In the genomic region with DNA sequence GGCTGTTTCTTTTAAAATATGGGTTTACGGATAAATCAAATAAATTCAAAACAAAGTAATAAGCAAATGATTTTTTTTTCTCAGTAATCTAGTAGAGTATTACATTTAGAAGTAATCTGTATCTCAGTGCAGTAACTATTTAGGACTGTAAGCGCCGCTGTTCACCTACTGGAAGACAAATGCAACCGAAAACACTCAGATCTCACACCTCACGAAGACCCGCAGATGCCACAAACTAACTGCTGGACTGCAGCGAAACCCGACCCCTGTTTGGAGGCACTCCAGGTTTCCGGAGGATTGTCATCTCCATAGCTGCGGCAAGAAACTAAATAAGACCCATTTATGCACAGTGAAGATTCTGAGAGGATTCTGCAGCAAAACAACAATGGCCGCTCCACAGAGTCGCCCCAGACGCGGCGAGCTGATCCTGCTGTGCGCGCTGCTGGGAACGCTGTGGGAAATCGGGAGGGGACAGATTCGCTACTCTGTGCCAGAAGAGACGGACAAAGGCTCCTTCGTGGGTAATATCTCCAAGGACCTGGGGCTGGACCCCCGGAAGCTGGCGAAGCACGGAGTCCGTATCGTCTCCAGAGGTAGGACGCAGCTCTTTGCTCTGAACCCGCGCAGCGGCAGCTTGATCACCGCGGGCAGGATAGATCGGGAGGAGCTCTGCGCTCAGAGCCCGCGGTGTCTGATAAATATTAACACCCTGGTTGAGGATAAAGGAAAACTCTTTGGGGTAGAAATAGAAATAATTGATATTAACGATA, we compare ENCODE assay signal across 12 cellular contexts. TPM values are rescaled to one million over a fixed set of nuclear protein-coding genes. Genes with fewer than 3 reads are reported as not detected.
DNase-seq lines count a peak whose midpoint lies in the region; ATAC-seq, FAIRE-seq and TF ChIP-seq lines count a peak whose summit lies in the region.
"Had no signal": no experiment of that assay in that cellular context is flagged by ENCODE, and none has a peak within 500 bp of the region (broad histone marks: within the 10 kb centered on the region; RNA-seq: fewer than 3 reads in every experiment).

TSS of gene PCDHGA8 (plus strand) at position 205 of the 770 bp plus-strand sequence. CDS start at position 386, 181 bp downstream.

- H3K4me2 ChIP-seq in HepG2 (ENCODE audit: low read depth, low read length) (no peak within 1 kb of the TSS), PC-9 (no peak within 1 kb of the TSS)

- peaks cover 47% of the 10 kb centered on the region for H3K9me3 ChIP-seq in HepG2 (ENCODE audit: low read length)
- peaks cover 0 to 20% (median 5%) of the 10 kb centered on the region in 4 donors for H3K9me3 ChIP-seq in right lobe of liver
- no peaks in the 10 kb centered on the region for H3K9me3 ChIP-seq in PC-9 (ENCODE audit: insufficient read depth, low read depth)
- peaks cover 36% of the 10 kb centered on the region for H3K9me3 ChIP-seq in upper lobe of right lung

- CTCF ChIA-PET in HepG2 (lab: Yijun Ruan, JAX; ENCODE audit: low intra/inter-chr PET ratio, low total read pairs) = no interaction called here
- CTCF ChIA-PET in PC-9 (lab: Charles Lee) = no interaction called here

- H2AFZ ChIP-seq in HepG2 (ENCODE audit: low read length) = no peak within 1 kb of the TSS
- H2AFZ ChIP-seq in PC-9 = no peak within 1 kb of the TSS

- TF ChIP-seq CTCF in HepG2 (CRISPR knock-in tag; IDR thresholded peaks at IDR 0.05) (peak; percentile 17; the same call in 1 of the 2 replicates), right lobe of liver (IDR thresholded peaks at IDR 0.05) (no peak), PC-9 (conservative IDR thresholded peaks at IDR 0.05) (peak; percentile 46; the same call in 1 of the 2 replicates), fibroblast of villous mesenchyme (IDR thresholded peaks at IDR 0.05; ENCODE audit: insufficient read depth, low read depth, low read length) (peak; percentile 18), upper lobe of right lung (IDR thresholded peaks at IDR 0.05) (peak; percentile 12)

- FAIRE-seq in HepG2 (lab: Jason Lieb, UNC) = no peak
- no peak for FAIRE-seq in urothelium cell line (lab: Jason Lieb, UNC)

- peaks cover 5% of the 10 kb centered on the region; the same call in 1 of the 2 replicates for H3K4me1 ChIP-seq in HepG2 (ENCODE audit: insufficient read depth, low read length)
- H3K4me1 ChIP-seq in right lobe of liver = no peaks in the 10 kb centered on the region
- H3K4me1 ChIP-seq in PC-9 (replicated peaks; ENCODE audit: insufficient read depth) = no peaks in the 10 kb centered on the region
- no peaks in the 10 kb centered on the region for H3K4me1 ChIP-seq in upper lobe of right lung
- H3K4me1 ChIP-seq: ascending aorta had no signal

- DNase-seq in HepG2 (ENCODE audit: low spot score) (no peak), right lobe of liver (no peak), PC-9 (no peak), fibroblast of villous mesenchyme (ENCODE audit: low read depth) (peak; percentile 9), upper lobe of right lung (no peak), urothelium cell line (ENCODE audit: low spot score) (no peak), SKM-1 (lab: John Stamatoyannopoulos, UW; ENCODE audit: unreplicated experiment) (no peak)
- DNase-seq: activated T-cell treated with anti-CD3 and anti-CD28 coated beads, Interleukin-2, amount 50 U/mL, for 1 hour; CD4-positive, alpha-beta T cell; KG1 had no signal

- intact Hi-C loops in HepG2 (cut with micrococcal nuclease; ENCODE audit: unreplicated experiment) = no loop called here
- intact Hi-C loops in right lobe of liver (cut with DNase I) = no loop called here
- intact Hi-C loops in PC-9 (cut with micrococcal nuclease; ENCODE audit: unreplicated experiment) = no loop called here
- intact Hi-C loops in upper lobe of right lung (cut with DNase I) = no loop called here

- H3K79me2 ChIP-seq in HepG2 (ENCODE audit: insufficient read depth, low read length) (no peaks in the 10 kb centered on the region), PC-9 (ENCODE audit: low read depth) (no peaks in the 10 kb centered on the region)

- no peaks in the 10 kb centered on the region for H3K27me3 ChIP-seq in HepG2 (ENCODE audit: control insufficient read depth in 1 of 2, insufficient read depth in 2 of 2, low read length in 2 of 2)
- H3K27me3 ChIP-seq in right lobe of liver = no peaks in the 10 kb centered on the region
- H3K27me3 ChIP-seq in PC-9 (ENCODE audit: insufficient read depth, low read depth) = peaks cover 12% of the 10 kb centered on the region; the same call in 1 of the 2 replicates
- peaks cover 16% of the 10 kb centered on the region for H3K27me3 ChIP-seq in upper lobe of right lung
- H3K27me3 ChIP-seq: ascending aorta had no signal

- TF ChIP-seq POLR2A in HepG2 (IDR thresholded peaks at IDR 0.05; ENCODE audit: insufficient read depth in 1 of 2, low read depth in 2 of 2, low read length in 2 of 2) = no peak
- TF ChIP-seq POLR2A in right lobe of liver (IDR thresholded peaks at IDR 0.05) = no peak

- H3F3A ChIP-seq in PC-9 (ENCODE audit: insufficient read depth, low read depth) = no peaks in the 10 kb centered on the region

- POLR2A ChIA-PET in HepG2 (lab: Yijun Ruan, JAX) = no interaction called here
- POLR2A ChIA-PET in PC-9 (lab: Charles Lee; ENCODE audit: unreplicated experiment) = no interaction called here

- TF ChIP-seq EP300 in HepG2 (IDR thresholded peaks at IDR 0.05; ENCODE audit: low read depth in 2 of 2, low read length in 2 of 2) = no peak
- TF ChIP-seq EP300 in HepG2 (CRISPR knock-in tag; IDR thresholded peaks at IDR 0.05; ENCODE audit: borderline replicate concordance) = no peak

- in situ Hi-C loops in HepG2 (cut with HindIII; ENCODE audit: extremely low pct_ligation_motif_present, low pct_unique_long_range_greater_than_20kb) = no loop called here

- H3K36me3 ChIP-seq in HepG2 (replicated peaks in 1 of 2; ENCODE audit: control insufficient read depth in 1 of 2, insufficient read depth in 2 of 2, low read length in 2 of 2) (no peaks in the 10 kb centered on the region), right lobe of liver (peaks cover 0 to 3% (median 0%) of the 10 kb centered on the region in 4 donors), PC-9 (ENCODE audit: low read depth) (no peaks in the 10 kb centered on the region), upper lobe of right lung (no peaks in the 10 kb centered on the region)

- WGBS in HepG2 (ENCODE audit: low lambda C conversion rate) = 89% methylated on average over 38 of the region's 38 CpGs
- WGBS in right lobe of liver (ENCODE audit: insufficient coverage, low coverage, low lambda C conversion rate, missing lambda C conversion rate) = 34% methylated on average over 23 of the region's 38 CpGs

- BruUV-seq in HepG2 (replicated peaks; lab: Mats Ljungman, UMichigan) (no TSS peak), PC-9 (replicated peaks; lab: Mats Ljungman, UMichigan) (no TSS peak)

- H3K4me3 ChIP-seq in HepG2 (replicated peaks in 1 of 3; ENCODE audit: insufficient read depth in 1 of 3, low read depth in 2 of 3, low read length in 3 of 3) (no peak within 1 kb of the TSS), right lobe of liver (no peak within 1 kb of the TSS), PC-9 (no peak within 1 kb of the TSS), fibroblast of villous mesenchyme (ENCODE audit: low read depth, low read length) (no peak within 1 kb of the TSS), upper lobe of right lung (no peak within 1 kb of the TSS)
- H3K4me3 ChIP-seq: ascending aorta had no signal

- TF ChIP-seq RAD21 in HepG2 (CRISPR knock-in tag; IDR thresholded peaks at IDR 0.05) = no peak

- no peaks in the 10 kb centered on the region for H3K9me2 ChIP-seq in PC-9 (ENCODE audit: insufficient read depth)

- ATAC-seq in HepG2 = no peak
- ATAC-seq in right lobe of liver = no peak
- no peak for ATAC-seq in upper lobe of right lung
- no peak for ATAC-seq in HG02973 (IDR thresholded peaks at IDR 0.05; ENCODE audit: unreplicated experiment)

- H3K27ac ChIP-seq in HepG2 (ENCODE audit: extremely low read length, insufficient read depth, low read length) (no peak within 1 kb of the TSS), right lobe of liver (no peak within 1 kb of the TSS), PC-9 (no peak within 1 kb of the TSS), upper lobe of right lung (no peak within 1 kb of the TSS)
- H3K27ac ChIP-seq: ascending aorta had no signal

- no peak within 1 kb of the TSS for H3K9ac ChIP-seq in HepG2 (ENCODE audit: insufficient read depth, low read depth, low read length)

- H4K20me1 ChIP-seq in HepG2 (ENCODE audit: insufficient read depth, low read length) (no peaks in the 10 kb centered on the region), PC-9 (ENCODE audit: insufficient read depth) (no peaks in the 10 kb centered on the region)

RNA-seq across cellular contexts. Expression of gene PCDHGA8, which starts in this region (rescaled TPM):
- 0.08 and 0.29 TPM in 2 replicates for total RNA-seq in HepG2 (2016; rRNA removed; fragmentation: Illumina TruSeq; extraction: Trizol)
- total RNA-seq in HepG2 (2016; cell fraction: cytosol; rRNA removed; fragmentation: Illumina TruSeq; extraction: Trizol; ENCODE audit: low read depth) = not detected in 2 replicates
- 0.26 TPM in 1 of 2 replicates, not detected in the other for total RNA-seq in HepG2 (2016; cell fraction: insoluble cytoplasmic fraction; rRNA removed; fragmentation: Illumina TruSeq; extraction: Trizol)
- 0.06 and 0.07 TPM in 2 replicates for total RNA-seq in HepG2 (2016; cell fraction: membrane; rRNA removed; fragmentation: Illumina TruSeq; extraction: Trizol)
- 1.1 and 1.4 TPM in 2 replicates for total RNA-seq in HepG2 (2016; cell fraction: nucleus; rRNA removed; fragmentation: Illumina TruSeq; extraction: Trizol)
- 0.04 and 0.05 TPM in 2 replicates for polyA plus RNA-seq in HepG2 (2011; rRNA removed)
- 0.04 TPM in 2 replicates for polyA plus RNA-seq in HepG2 (2011; cell fraction: cytosol; rRNA removed)
- polyA plus RNA-seq in HepG2 (2011; cell fraction: nucleus; rRNA removed) = 0.45 and 0.85 TPM in 2 replicates
- polyA plus RNA-seq in HepG2 (2012) = 0.03 and 0.07 TPM in 2 replicates
- polyA plus RNA-seq in HepG2 (2016; cell fraction: cytosol; fragmentation: Illumina TruSeq; extraction: Trizol; ENCODE audit: low read depth) = 0.02 TPM in 1 of 2 replicates, not detected in the other
- polyA plus RNA-seq in HepG2 (2016; cell fraction: insoluble cytoplasmic fraction; fragmentation: Illumina TruSeq; extraction: Trizol; ENCODE audit: low read depth) = 0.05 TPM in 1 of 2 replicates, not detected in the other
- polyA plus RNA-seq in HepG2 (2016; cell fraction: membrane; fragmentation: Illumina TruSeq; extraction: Trizol; ENCODE audit: low read depth) = not detected in 2 replicates
- 0.16 and 0.43 TPM in 2 replicates for polyA plus RNA-seq in HepG2 (2016; cell fraction: nucleus; fragmentation: Illumina TruSeq; extraction: Trizol; ENCODE audit: insufficient read depth, low read depth)
- 1.0 TPM in 1 of 2 replicates, not detected in the other for polyA minus RNA-seq in HepG2 (2011; rRNA and poly(A)+ RNA removed; ENCODE audit: low replicate concordance)
- 0.18 TPM in 1 of 2 replicates, not detected in the other for polyA minus RNA-seq in HepG2 (2011; cell fraction: cytosol; rRNA and poly(A)+ RNA removed)
- polyA minus RNA-seq in HepG2 (2011; cell fraction: nucleus; rRNA and poly(A)+ RNA removed) = 3.3 and 4.0 TPM in 2 replicates
- under 1 TPM; 0.27 to 0.88 (median 0.50) TPM for total RNA-seq in right lobe of liver
- not detected in 2 replicates for total RNA-seq in PC-9 (2021)
- total RNA-seq in fibroblast of villous mesenchyme = 3.0 and 3.2 TPM in 2 replicates
- total RNA-seq in upper lobe of right lung = 1.2 TPM
- total RNA-seq: CD4-positive, alpha-beta T cell had no signal

Comparison
In these comparisons a context has a peak if more than half of its experiments do, and no peak if none do; other contexts are left out.
1. CTCF ChIP-seq: peak in HepG2 (single experiment), PC-9 (single experiment), fibroblast of villous mesenchyme (single experiment) and upper lobe of right lung (single experiment); none in right lobe of liver (0 of 4).